9 cellular contexts compared by ENCODE assay signal in genomic region chr11:210803-211180, GRCh38. TPM values are rescaled to one million over a fixed set of nuclear protein-coding genes. Genes with fewer than 3 reads are reported as not detected.
DNase-seq lines count a peak whose midpoint lies in the region; ATAC-seq and TF ChIP-seq lines count a peak whose summit lies in the region.
"Had no signal": no experiment of that assay in that cellular context is flagged by ENCODE, and none has a peak within 500 bp of the region (broad histone marks: within the 10 kb centered on the region; RNA-seq: fewer than 3 reads in every experiment).

No MANE protein-coding gene starts in this region.

- TF ChIP-seq CTCF in left ventricle myocardium inferior (IDR thresholded peaks at IDR 0.05; ENCODE audit: borderline replicate concordance) (no peak), fibroblast of the aortic adventitia (IDR thresholded peaks at IDR 0.05; ENCODE audit: insufficient read depth, low read length) (no peak), upper lobe of right lung (IDR thresholded peaks at IDR 0.05) (no peak)

- intact Hi-C loops in left ventricle myocardium inferior (cut with micrococcal nuclease), result no loop called here
- intact Hi-C loops in left cardiac atrium (cut with DNase I), result no loop called here
- intact Hi-C loops in upper lobe of right lung (cut with DNase I), result no loop called here

- DNase-seq in left ventricle myocardium inferior, result no peak
- no peak for DNase-seq in left cardiac atrium
- DNase-seq in fibroblast of the aortic adventitia (ENCODE audit: low read depth), result no peak
- peak; percentile 58 for DNase-seq in upper lobe of right lung
- DNase-seq in effector CD4-positive, alpha-beta T cell, result no peak
- DNase-seq in KBM-7, result no peak
- DNase-seq: COR-L47 had no signal

- H3K27me3 ChIP-seq in left ventricle myocardium inferior (ENCODE audit: low read depth) (no peaks in the 10 kb centered on the region), upper lobe of right lung (no peaks in the 10 kb centered on the region)

- ATAC-seq in left cardiac atrium (no peak), upper lobe of right lung (no peak)

- H3K27ac ChIP-seq in left ventricle myocardium inferior (replicated peaks) (no peak overlapping the region), upper lobe of right lung (no peak overlapping the region)

- in situ Hi-C loops in KBM-7 (cut with MboI; ENCODE audit: low pct_unique_long_range_greater_than_20kb, low sequenced_read_pairs), result no loop called here

- H3K36me3 ChIP-seq in left ventricle myocardium inferior (peaks cover 65% of the 10 kb centered on the region), upper lobe of right lung (peaks cover 58% of the 10 kb centered on the region)

- peak overlapping the region; percentile 95 for H3K4me3 ChIP-seq in left ventricle myocardium inferior
- H3K4me3 ChIP-seq in fibroblast of the aortic adventitia (ENCODE audit: low read depth, low read length), result peak overlapping the region; percentile 80
- no peak overlapping the region for H3K4me3 ChIP-seq in upper lobe of right lung
- H3K4me3 ChIP-seq: HAP-1 had no signal

- no peaks in the 10 kb centered on the region for H3K9me3 ChIP-seq in left ventricle myocardium inferior (replicated peaks)
- H3K9me3 ChIP-seq in upper lobe of right lung, result no peaks in the 10 kb centered on the region
- H3K9me3 ChIP-seq: HAP-1 had no signal

- H3K4me1 ChIP-seq in left ventricle myocardium inferior (peaks cover 56% of the 10 kb centered on the region), upper lobe of right lung (peaks cover 25% of the 10 kb centered on the region)

RNA-seq across cellular contexts. Expression of gene RIC8A, which starts 3.3 kb away (rescaled TPM):
- total RNA-seq in left ventricle myocardium inferior, result 46.1 TPM
- 10 to 100 TPM; 54.1 to 67.4 TPM for total RNA-seq in left cardiac atrium
- total RNA-seq in fibroblast of the aortic adventitia (ENCODE audit: low replicate concordance), result 135 and 148 TPM in 2 replicates
- total RNA-seq in upper lobe of right lung, result 91.8 TPM

RNA-seq across cellular contexts. Expression of gene BET1L, which starts 3.6 kb away (rescaled TPM):
- total RNA-seq in left ventricle myocardium inferior (24.0 TPM), left cardiac atrium (10 to 100 TPM; 27.6 to 44.5 TPM), fibroblast of the aortic adventitia (ENCODE audit: low replicate concordance) (9.6 and 16.2 TPM in 2 replicates), upper lobe of right lung (57.9 TPM)

RNA-seq across cellular contexts. Expression of gene SCGB1C1, which starts 17.9 kb away (rescaled TPM):
- total RNA-seq in left ventricle myocardium inferior, result not detected
- not detected for total RNA-seq in left cardiac atrium
- total RNA-seq in fibroblast of the aortic adventitia (ENCODE audit: low replicate concordance), result not detected in 2 replicates
- not detected for total RNA-seq in upper lobe of right lung
- total RNA-seq: pulmonary artery endothelial cell had no signal

RNA-seq across cellular contexts. Expression of gene SIRT3, which starts 25.4 kb away (rescaled TPM):
- 36.4 TPM for total RNA-seq in left ventricle myocardium inferior
- total RNA-seq in left cardiac atrium, result 10 to 100 TPM; 21.1 to 21.6 TPM
- total RNA-seq in fibroblast of the aortic adventitia (ENCODE audit: low replicate concordance), result 4.2 and 8.2 TPM in 2 replicates
- total RNA-seq in upper lobe of right lung, result 15.7 TPM

RNA-seq across cellular contexts. Expression of gene PSMD13, which starts 26.0 kb away (rescaled TPM):
- total RNA-seq in left ventricle myocardium inferior (94.1 TPM), left cardiac atrium (10 to 100 TPM; 75.5 to 87.3 TPM), fibroblast of the aortic adventitia (ENCODE audit: low replicate concordance) (96.9 and 121 TPM in 2 replicates), upper lobe of right lung (89.9 TPM)
